Comparison of ENCODE assay signal across 28 cellular contexts in the genomic region with DNA sequence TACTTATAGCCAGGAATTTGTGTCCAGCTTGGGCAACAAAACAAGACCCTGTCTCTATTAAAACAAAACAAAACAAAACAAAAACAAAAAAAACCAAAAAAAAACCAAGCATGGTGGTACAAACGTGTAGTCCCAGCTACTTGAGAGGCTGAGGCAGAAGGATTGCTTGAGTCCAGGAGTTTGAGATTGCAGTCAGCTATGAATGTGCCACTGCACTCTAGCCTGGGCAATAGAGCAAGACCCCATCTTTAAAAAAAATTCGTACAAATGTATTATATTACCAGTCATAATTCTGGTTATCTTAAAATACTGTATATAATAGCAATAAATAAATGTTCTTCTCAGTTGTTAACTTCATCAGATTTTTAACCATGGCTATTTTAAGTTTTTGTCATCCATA.
"Had no signal": no experiment of that assay in that cellular context is flagged by ENCODE, and none has a peak within 500 bp of the region (broad histone marks: within the 10 kb centered on the region; RNA-seq: fewer than 3 reads in every experiment).

No MANE protein-coding gene starts in this region.

- H3K9me3 Mint-ChIP-seq: dendritic cell treated with granulocyte-macrophage colony-stimulating factor and Interleukin-4, amounts not matched to agents 40 ng/mL and 50 ng/mL, for 4 days; effector memory CD8-positive, alpha-beta T cell; endodermal cell had no signal

- H3K27me3 Mint-ChIP-seq: dendritic cell treated with granulocyte-macrophage colony-stimulating factor and Interleukin-4, amounts not matched to agents 40 ng/mL and 50 ng/mL, for 4 days had no signal

- H2AFZ ChIP-seq: hepatocyte had no signal

- H3K27me3 ChIP-seq: colonic mucosa, dorsolateral prefrontal cortex, esophagus muscularis mucosa, esophagus squamous epithelium, foreskin keratinocyte, gastrocnemius medialis, gastroesophageal sphincter, heart left ventricle, heart right ventricle, hepatocyte had no signal

- FAIRE-seq: endothelial cell of umbilical vein, frontal cortex had no signal

- H3K4me1 ChIP-seq: colonic mucosa had no signal

- H3K9me3 ChIP-seq: colonic mucosa, esophagus muscularis mucosa, esophagus squamous epithelium, gastrocnemius medialis, gastroesophageal sphincter, heart left ventricle, heart right ventricle had no signal

- H3K27ac Mint-ChIP-seq: dendritic cell treated with granulocyte-macrophage colony-stimulating factor and Interleukin-4, amounts not matched to agents 40 ng/mL and 50 ng/mL, for 4 days; effector memory CD8-positive, alpha-beta T cell; endodermal cell had no signal

- DNase-seq: colonic mucosa; cortex of kidney; dermis blood vessel endothelial cell; dorsolateral prefrontal cortex; effector CD4-positive, alpha-beta T cell; effector CD8-positive, alpha-beta T cell; effector memory CD4-positive, alpha-beta T cell; effector memory CD8-positive, alpha-beta T cell; endodermal cell; erythroblast; esophagus squamous epithelium; foreskin fibroblast; foreskin keratinocyte; foreskin melanocyte; gastrocnemius medialis; glutamatergic neuron; head of caudate nucleus; heart left ventricle; heart right ventricle had no signal

- H3K27ac ChIP-seq: colonic mucosa, coronary artery, dorsolateral prefrontal cortex, epithelial cell of prostate, esophagus muscularis mucosa, esophagus squamous epithelium, foreskin keratinocyte, gastrocnemius medialis, gastroesophageal sphincter, heart left ventricle, heart right ventricle, hepatocyte had no signal

- H3K36me3 ChIP-seq: colonic mucosa, esophagus muscularis mucosa, esophagus squamous epithelium, gastrocnemius medialis, gastroesophageal sphincter, heart left ventricle, heart right ventricle had no signal

- H3K4me2 ChIP-seq: hepatocyte had no signal

- H3K4me3 ChIP-seq: colonic mucosa, coronary artery, dorsolateral prefrontal cortex, esophagus muscularis mucosa, esophagus squamous epithelium, gastrocnemius medialis, gastroesophageal sphincter, heart left ventricle, heart right ventricle, hepatocyte had no signal

- H3K4me3 Mint-ChIP-seq: dendritic cell treated with granulocyte-macrophage colony-stimulating factor and Interleukin-4, amounts not matched to agents 40 ng/mL and 50 ng/mL, for 4 days; effector memory CD8-positive, alpha-beta T cell; endodermal cell had no signal

- ATAC-seq: effector memory CD8-positive, alpha-beta T cell; esophagus mucosa; foreskin keratinocyte; gastrocnemius medialis; gastroesophageal sphincter; heart left ventricle; heart right ventricle had no signal
